ENCODE assay signal across 27 cellular contexts in genomic region chr1:12505639-12506311, GRCh38.
DNase-seq lines count a peak whose midpoint lies in the region; ATAC-seq lines count a peak whose summit lies in the region.
"Had no signal": no experiment of that assay in that cellular context is flagged by ENCODE, and none has a peak within 500 bp of the region (broad histone marks: within the 10 kb centered on the region; RNA-seq: fewer than 3 reads in every experiment).

No MANE protein-coding gene starts in this region.

- DNase-seq in C1 segment of cervical spinal cord (lab: John Stamatoyannopoulos, UW): peak in 9 of 14 donors; percentile 25 to 64 (median 53)
- peak; percentile 52 for DNase-seq in H7
- DNase-seq in globus pallidus (ENCODE audit: low spot score): peak; percentile 71
- peak; percentile 84 for DNase-seq in pons (ENCODE audit: low spot score)
- DNase-seq in HuH-7 (ENCODE audit: low spot score): no peak
- DNase-seq in aorta: no peak
- DNase-seq: ACHN; activated CD4-positive, alpha-beta T cell treated with anti-CD3 and anti-CD28 coated beads for 1 hour; activated CD8-positive, alpha-beta memory T cell treated with anti-CD3 and anti-CD28 coated beads for 24 hours; activated gamma-delta T cell treated with Interleukin-2 at 50 U/mL for 16 hours; adrenal gland; Caco-2; effector CD8-positive, alpha-beta T cell; Kasumi-1; NCI-H1436 treated with DMSO at 0.1 percent for 48 hours; NCI-H446; NCI-H82; psoas muscle; SK-N-SH; stimulated activated CD4-positive, alpha-beta T cell treated with anti-CD3 and anti-CD28 coated beads, Interleukin-15, amount 100 ng/mL, for 24 hours; T-helper 2 cell had no signal

- ATAC-seq in aorta (ENCODE audit: low FRiP score): no peak
- ATAC-seq in HG03342 (IDR thresholded peaks at IDR 0.05; ENCODE audit: unreplicated experiment): no peak
- ATAC-seq in HG02571 (IDR thresholded peaks at IDR 0.05; ENCODE audit: unreplicated experiment): no peak
- ATAC-seq: HCT116, psoas muscle had no signal

- no peaks in the 10 kb centered on the region; the same call in 1 of the 2 replicates for H3K36me3 ChIP-seq in H7 (replicated peaks; ENCODE audit: control insufficient read depth, insufficient read depth, low read length)
- H3K36me3 ChIP-seq in aorta (ENCODE audit: control insufficient read depth in 1 of 2, insufficient read depth in 2 of 2, low read length in 1 of 2): peaks cover 0 to 2% of the 10 kb centered on the region in 2 donors

- H3K4me1 ChIP-seq in aorta (ENCODE audit: control insufficient read depth in 1 of 2, insufficient read depth in 2 of 2, low read length in 2 of 2): no peaks in the 10 kb centered on the region
- H3K4me1 ChIP-seq: Caco-2 had no signal

- WGBS in aorta, 2 donors: 94 to 97% methylated on average over 12 of the region's 12 CpGs

- no peak overlapping the region for H3K27ac ChIP-seq in aorta (ENCODE audit: low read depth in 1 of 2, low read length in 2 of 2)
- H3K27ac ChIP-seq: adrenal gland, epithelial cell of prostate, neutrophil, psoas muscle had no signal

- H3K27me3 ChIP-seq in H7 (ENCODE audit: control insufficient read depth, insufficient read depth, low read length) (no peaks in the 10 kb centered on the region), aorta (ENCODE audit: control insufficient read depth in 1 of 2, insufficient read depth in 2 of 2, low read length in 1 of 2) (no peaks in the 10 kb centered on the region)
- H3K27me3 ChIP-seq: adrenal gland, neutrophil had no signal

- no peak overlapping the region for H3K4me3 ChIP-seq in H7 (ENCODE audit: insufficient read depth, low read depth, low read length)
- no peak overlapping the region for H3K4me3 ChIP-seq in aorta (ENCODE audit: low read length in 2 of 2)
- H3K4me3 ChIP-seq: adrenal gland, lung, psoas muscle had no signal

- no peaks in the 10 kb centered on the region for H3K9me3 ChIP-seq in aorta (ENCODE audit: control insufficient read depth, low read length)
- H3K9me3 ChIP-seq: adrenal gland, Caco-2, neutrophil, psoas muscle, SK-N-SH had no signal

- intact Hi-C loops in aorta (cut with DNase I): no loop called here

Comparison
In these comparisons a context has a peak if more than half of its experiments do, and no peak if none do; other contexts are left out.
1. DNase-seq: peak in C1 segment of cervical spinal cord (9 of 14), H7 (single experiment), globus pallidus (single experiment) and pons (single experiment); none in HuH-7 (single experiment) and aorta (0 of 2).